In the genomic region with DNA sequence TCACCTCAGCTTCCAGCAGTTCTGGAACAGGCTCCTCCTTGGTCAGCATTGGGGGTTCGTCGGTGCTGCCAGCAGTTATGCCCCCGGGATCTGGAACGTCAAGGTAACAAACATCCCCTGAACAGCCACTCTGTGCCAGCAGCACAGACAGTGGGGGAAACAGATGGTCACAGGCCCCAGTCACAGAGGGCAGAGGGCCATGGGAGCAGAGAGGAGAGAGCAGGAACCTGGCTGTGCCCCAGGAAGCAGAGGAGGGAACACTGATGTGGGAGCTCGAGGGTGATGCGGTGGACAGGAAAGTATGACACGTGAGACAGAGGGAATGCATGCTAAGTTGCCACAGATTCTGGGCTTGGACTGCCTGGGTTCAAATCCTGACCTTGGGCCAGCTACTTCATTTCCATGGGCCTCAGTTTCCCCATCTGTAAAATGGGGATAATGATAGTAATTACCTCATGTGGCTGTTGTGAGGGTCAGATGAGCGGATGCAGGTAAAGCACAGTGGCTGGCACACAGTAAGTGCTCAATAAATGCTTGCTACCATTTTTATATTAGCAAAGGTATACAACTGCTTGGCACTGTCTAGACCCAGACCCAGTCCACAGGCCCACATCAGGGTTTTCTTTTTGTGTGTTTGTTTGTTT, we compare ENCODE assay signal across 18 cellular contexts. TPM values are rescaled to one million over a fixed set of nuclear protein-coding genes. Genes with fewer than 3 reads are reported as not detected.
DNase-seq lines count a peak whose midpoint lies in the region; ATAC-seq and TF ChIP-seq lines count a peak whose summit lies in the region.
"Had no signal": no experiment of that assay in that cellular context is flagged by ENCODE, and none has a peak within 500 bp of the region (broad histone marks: within the 10 kb centered on the region; RNA-seq: fewer than 3 reads in every experiment).

No MANE protein-coding gene starts in this region.

- ATAC-seq in activated T-cell treated with anti-CD3 and anti-CD28 coated beads, Interleukin-2, amount 50 U/mL, for 72 hours (replicated peaks in 1 of 2): no peak

- H3K9me3 Mint-ChIP-seq in activated T-cell treated with anti-CD3 and anti-CD28 coated beads, Interleukin-2, amount 50 U/mL, for 72 hours: no peaks in the 10 kb centered on the region
- no peaks in the 10 kb centered on the region for H3K9me3 Mint-ChIP-seq in endothelial cell (ENCODE audit: unreplicated experiment)
- H3K9me3 Mint-ChIP-seq in progenitor cell of endocrine pancreas (ENCODE audit: low read depth): no peaks in the 10 kb centered on the region
- H3K9me3 Mint-ChIP-seq: CD4-positive, alpha-beta T cell had no signal

- peak overlapping the region; percentile 50 for H3K27ac Mint-ChIP-seq in activated T-cell treated with anti-CD3 and anti-CD28 coated beads, Interleukin-2, amount 50 U/mL, for 72 hours
- H3K27ac Mint-ChIP-seq in endothelial cell (ENCODE audit: unreplicated experiment) (no peak overlapping the region), progenitor cell of endocrine pancreas (peak overlapping the region; percentile 52)
- H3K27ac Mint-ChIP-seq: B cell; CD4-positive, alpha-beta T cell had no signal

- H3K36me3 Mint-ChIP-seq in activated T-cell treated with anti-CD3 and anti-CD28 coated beads, Interleukin-2, amount 50 U/mL, for 72 hours (ENCODE audit: insufficient read depth in 2 of 2): peaks cover 8 to 18% of the 10 kb centered on the region in 2 donors
- H3K36me3 Mint-ChIP-seq in endothelial cell (ENCODE audit: low read depth, unreplicated experiment) (peaks cover 29% of the 10 kb centered on the region), progenitor cell of endocrine pancreas (ENCODE audit: insufficient read depth) (peaks cover 15% of the 10 kb centered on the region)

- TF ChIP-seq CTCF in RWPE1 (conservative IDR thresholded peaks at IDR 0.05; ENCODE audit: low read depth) (no peak), endothelial cell (IDR thresholded peaks at IDR 0.05; ENCODE audit: unreplicated experiment) (no peak), progenitor cell of endocrine pancreas (IDR thresholded peaks at IDR 0.05; ENCODE audit: unreplicated experiment) (no peak)

- no peak for DNase-seq in activated T-cell treated with anti-CD3 and anti-CD28 coated beads, Interleukin-2, amount 50 U/mL, for 72 hours
- DNase-seq in activated T-cell treated with anti-CD3 and anti-CD28 coated beads for 4 hours (no peak), RWPE1 (ENCODE audit: low spot score) (no peak), endothelial cell (ENCODE audit: low spot score) (no peak), progenitor cell of endocrine pancreas (ENCODE audit: low spot score, unreplicated experiment) (no peak), NCI-H526 treated with DMSO at 0.1 percent for 48 hours (lab: John Stamatoyannopoulos, UW) (no peak), NCI-H1105 (lab: John Stamatoyannopoulos, UW) (no peak), NCI-H226 (no peak)
- DNase-seq: CD4-positive, alpha-beta T cell; GOT3; KG1; MG63; NCI-H1092 treated with DMSO at 0.1 percent for 48 hours; NCI-H1694 treated with DMSO at 0.1 percent for 48 hours; NCI-H446; NCI-H748 treated with DMSO at 0.1 percent for 48 hours; PC-9 had no signal

- peak overlapping the region; percentile 44 for H3K27ac ChIP-seq in RWPE1
- H3K27ac ChIP-seq: PC-9 had no signal

- CTCF ChIA-PET in RWPE1 (lab: Yijun Ruan, JAX): interaction anchor here (1.2 kb wide), 1 partner anchor 45 kb away, joined by 4 read pairs; no protein-coding TSS in a partner anchor

- no peaks in the 10 kb centered on the region for H3K27me3 Mint-ChIP-seq in activated T-cell treated with anti-CD3 and anti-CD28 coated beads, Interleukin-2, amount 50 U/mL, for 72 hours (ENCODE audit: low read depth)
- H3K27me3 Mint-ChIP-seq in endothelial cell (ENCODE audit: unreplicated experiment) (peaks cover 17% of the 10 kb centered on the region), progenitor cell of endocrine pancreas (no peaks in the 10 kb centered on the region)
- H3K27me3 Mint-ChIP-seq: B cell; CD4-positive, alpha-beta T cell had no signal

- no peak overlapping the region for H3K4me3 Mint-ChIP-seq in activated T-cell treated with anti-CD3 and anti-CD28 coated beads, Interleukin-2, amount 50 U/mL, for 72 hours
- H3K4me3 Mint-ChIP-seq in endothelial cell (ENCODE audit: unreplicated experiment) (peak overlapping the region; percentile 64), progenitor cell of endocrine pancreas (ENCODE audit: low read depth) (no peak overlapping the region)
- H3K4me3 Mint-ChIP-seq: B cell had no signal

- POLR2A ChIA-PET in RWPE1 (lab: Yijun Ruan, JAX; ENCODE audit: low non-redundant PET): no interaction called here

- H3K4me1 Mint-ChIP-seq in activated T-cell treated with anti-CD3 and anti-CD28 coated beads, Interleukin-2, amount 50 U/mL, for 72 hours (ENCODE audit: low read depth): peaks cover 22% of the 10 kb centered on the region
- H3K4me1 Mint-ChIP-seq in endothelial cell (ENCODE audit: unreplicated experiment): peaks cover 8% of the 10 kb centered on the region
- H3K4me1 Mint-ChIP-seq in progenitor cell of endocrine pancreas (ENCODE audit: low read depth): peaks cover 9% of the 10 kb centered on the region

RNA-seq across cellular contexts. Expression of a gene that starts 4.9 kb away (rescaled TPM):
- 10 to 100 TPM; 21.7 to 23.2 TPM for total RNA-seq in activated T-cell treated with anti-CD3 and anti-CD28 coated beads, Interleukin-2, amount 50 U/mL, for 72 hours
- total RNA-seq in endothelial cell (ENCODE audit: unreplicated experiment): 53.9 TPM
- total RNA-seq in progenitor cell of endocrine pancreas: 33.2 and 34.2 TPM in 2 replicates

RNA-seq across cellular contexts. Expression of a gene that starts 7.4 kb away (rescaled TPM):
- under 1 TPM; 0.25 to 0.72 TPM for total RNA-seq in activated T-cell treated with anti-CD3 and anti-CD28 coated beads, Interleukin-2, amount 50 U/mL, for 72 hours
- total RNA-seq in endothelial cell (ENCODE audit: unreplicated experiment): 3.4 TPM
- total RNA-seq in progenitor cell of endocrine pancreas: 4.5 and 5.1 TPM in 2 replicates

RNA-seq across cellular contexts. Expression of a gene that starts 34.4 kb away (rescaled TPM):
- 10 to 100 TPM; 24.9 to 25.7 TPM for total RNA-seq in activated T-cell treated with anti-CD3 and anti-CD28 coated beads, Interleukin-2, amount 50 U/mL, for 72 hours
- total RNA-seq in endothelial cell (ENCODE audit: unreplicated experiment) (117 TPM), progenitor cell of endocrine pancreas (65.6 and 66.8 TPM in 2 replicates)

RNA-seq across cellular contexts. Expression of a gene that starts 59.9 kb away (rescaled TPM):
- 10 to 100 TPM; 13.6 to 15.6 TPM for total RNA-seq in activated T-cell treated with anti-CD3 and anti-CD28 coated beads, Interleukin-2, amount 50 U/mL, for 72 hours
- total RNA-seq in endothelial cell (ENCODE audit: unreplicated experiment): 42.9 TPM
- total RNA-seq in progenitor cell of endocrine pancreas: 19.1 and 19.5 TPM in 2 replicates
